In genomic region chr4:37830640-37831039, GRCh38 we compare ENCODE assay signal across 10 cellular contexts.
"Had no signal": no experiment of that assay in that cellular context is flagged by ENCODE, and none has a peak within 500 bp of the region (broad histone marks: within the 10 kb centered on the region; RNA-seq: fewer than 3 reads in every experiment).

No MANE protein-coding gene starts in this region.

- DNase-seq: activated CD4-positive, alpha-beta T cell treated with anti-CD3 and anti-CD28 coated beads for 4 hours; activated CD8-positive, alpha-beta T cell treated with anti-CD3 and anti-CD28 coated beads for 36 hours; activated effector memory CD4-positive, alpha-beta T cell treated with Interleukin-2 at 50 U/mL for 16 hours; activated naive CD4-positive, alpha-beta T cell treated with anti-CD3 and anti-CD28 coated beads, Interleukin-2, amount 50 U/mL, for 16 hours; activated T-cell treated with anti-CD3 and anti-CD28 coated beads, Interleukin-2, amount 50 U/mL, for 4 hours; foreskin fibroblast; occipital lobe; stimulated activated CD4-positive, alpha-beta T cell treated with anti-CD3 and anti-CD28 coated beads, Interleukin-2, amount 100 ng/mL, for 48 hours had no signal

- ATAC-seq: activated CD8-positive, alpha-beta T cell treated with anti-CD3 and anti-CD28 coated beads for 36 hours; activated T-cell treated with anti-CD3 and anti-CD28 coated beads, Interleukin-2, amount 50 U/mL, for 4 hours; stimulated activated memory B cell treated with anti-CD40 and anti-IgM and Interleukin-4, amounts not matched to agents 10 μg/mL and 1 μg/mL and 100 μg/mL, for 72 hours; WTC11 had no signal
